8 cellular contexts compared by ENCODE assay signal in genomic region chr14:69643430-69644200, GRCh38. TPM values are rescaled to one million over a fixed set of nuclear protein-coding genes. Genes with fewer than 3 reads are reported as not detected.
DNase-seq lines count a peak whose midpoint lies in the region; ATAC-seq and TF ChIP-seq lines count a peak whose summit lies in the region.

No MANE protein-coding gene starts in this region.

- no peak overlapping the region for H3K14ac ChIP-seq in trophoblast cell (ENCODE audit: low read length)

- H3K36me3 ChIP-seq in colonic mucosa (no peaks in the 10 kb centered on the region), osteoblast (ENCODE audit: insufficient read depth, low read length) (no peaks in the 10 kb centered on the region), trophoblast cell (ENCODE audit: control insufficient read depth in 1 of 2, insufficient read depth in 2 of 2, low read length in 2 of 2) (no peaks in the 10 kb centered on the region)

- TF ChIP-seq CTCF in colonic mucosa (IDR thresholded peaks at IDR 0.05) (no peak), osteoblast (IDR thresholded peaks at IDR 0.05; ENCODE audit: extremely low read depth, low read depth, low read length) (no peak)

- no peak overlapping the region for H2BK5ac ChIP-seq in trophoblast cell (ENCODE audit: low read depth, low read length, poor library complexity)

- peaks cover 56% of the 10 kb centered on the region for H4K20me1 ChIP-seq in osteoblast (ENCODE audit: insufficient read depth, low read length)

- H2AFZ ChIP-seq in osteoblast (ENCODE audit: low read length) (no peak overlapping the region), trophoblast cell (ENCODE audit: insufficient read depth, low read length, poor library complexity) (no peak overlapping the region)

- no peak overlapping the region for H2BK120ac ChIP-seq in trophoblast cell (ENCODE audit: insufficient read depth, low read length, poor library complexity)

- H3K27me3 ChIP-seq in colonic mucosa: no peaks in the 10 kb centered on the region
- H3K27me3 ChIP-seq in osteoblast (ENCODE audit: insufficient read depth, low read length): no peaks in the 10 kb centered on the region
- no peaks in the 10 kb centered on the region for H3K27me3 ChIP-seq in trophoblast cell (ENCODE audit: insufficient read depth, low read length)

- POLR2A ChIA-PET in HEK293T (lab: Yijun Ruan, JAX): no interaction called here

- no peaks in the 10 kb centered on the region for H3K79me1 ChIP-seq in trophoblast cell (ENCODE audit: low read length)

- H3K9ac ChIP-seq in colonic mucosa (ENCODE audit: low read depth in 2 of 2, low read length in 2 of 2) (peak overlapping the region in 1 of 2 donors; percentile 35), trophoblast cell (ENCODE audit: low read length) (no peak overlapping the region)

- no peak overlapping the region for H4K91ac ChIP-seq in trophoblast cell (ENCODE audit: low read depth, low read length)

- WGBS in trophoblast cell (ENCODE audit: extremely low coverage, insufficient coverage, insufficient read length): no CpG with 5 or more reads among the region's 5 CpGs

- peak overlapping the region; percentile 80 for H3K27ac ChIP-seq in colonic mucosa
- H3K27ac ChIP-seq in osteoblast (ENCODE audit: low read depth, low read length): no peak overlapping the region
- no peak overlapping the region for H3K27ac ChIP-seq in trophoblast cell (ENCODE audit: low read depth, low read length)

- H3K4me3 ChIP-seq in colonic mucosa (no peak overlapping the region), osteoblast (ENCODE audit: insufficient read depth, low read length) (no peak overlapping the region), trophoblast cell (ENCODE audit: low read depth, low read length) (no peak overlapping the region)

- H3K79me2 ChIP-seq in osteoblast (ENCODE audit: insufficient read depth, low read length) (peaks cover 80% of the 10 kb centered on the region), trophoblast cell (ENCODE audit: control insufficient read depth, insufficient read depth, low read length, poor library complexity) (no peaks in the 10 kb centered on the region)

- CTCF ChIA-PET in HEK293T (lab: Yijun Ruan, JAX): interaction anchor here (0.6 kb wide), 2 partner anchors 59 to 140 kb away, joined by 3 read pairs; no protein-coding TSS in a partner anchor

- no peaks in the 10 kb centered on the region for H3K9me3 ChIP-seq in colonic mucosa
- H3K9me3 ChIP-seq in osteoblast (ENCODE audit: low read depth, low read length): no peaks in the 10 kb centered on the region
- H3K9me3 ChIP-seq in trophoblast cell (ENCODE audit: insufficient read depth, low read depth, low read length): no peaks in the 10 kb centered on the region

- H2AK5ac ChIP-seq in trophoblast cell (ENCODE audit: low read length): no peak overlapping the region

- H3K23ac ChIP-seq in trophoblast cell (ENCODE audit: low read length): no peak overlapping the region

- intact Hi-C loops in colonic mucosa (cut with DNase I): no loop called here

- no peak for ATAC-seq in GM21825 (IDR thresholded peaks at IDR 0.05; ENCODE audit: unreplicated experiment)

- H3K4me1 ChIP-seq in colonic mucosa (peaks cover 34% of the 10 kb centered on the region), osteoblast (ENCODE audit: insufficient read depth, low read length) (peaks cover 26% of the 10 kb centered on the region), trophoblast cell (ENCODE audit: control insufficient read depth in 1 of 2, insufficient read depth in 2 of 2, low read length in 2 of 2) (peaks cover 0 to 2% of the 10 kb centered on the region in 2 experiments)

- H3K18ac ChIP-seq in trophoblast cell (ENCODE audit: low read length): no peak overlapping the region

- H3K4ac ChIP-seq in trophoblast cell (ENCODE audit: low read depth, low read length): no peak overlapping the region

- H3K4me2 ChIP-seq in osteoblast (ENCODE audit: insufficient read depth, low read length): no peak overlapping the region
- H3K4me2 ChIP-seq in trophoblast cell (ENCODE audit: low read length): no peak overlapping the region

- DNase-seq in DMS153 (lab: John Stamatoyannopoulos, UW): peak; percentile 97
- peak; percentile 82 to 88 for DNase-seq in NCI-H1930 (lab: John Stamatoyannopoulos, UW)
- DNase-seq in activated CD4-positive, CD25-positive, alpha-beta regulatory T cell treated with anti-CD3 and anti-CD28 coated beads, Interleukin-2, amount 50 U/mL, for 16 hours (ENCODE audit: low read depth, low spot score): peak; percentile 57
- peak; percentile 87 for DNase-seq in colonic mucosa
- peak; percentile 55 for DNase-seq in osteoblast (ENCODE audit: insufficient read length, low spot score, missing footprints)
- DNase-seq in trophoblast cell: no peak
- DNase-seq in HEK293T (ENCODE audit: extremely low spot score): no peak

- no peak overlapping the region for H4K12ac ChIP-seq in trophoblast cell (ENCODE audit: low read depth, low read length)

- no peak overlapping the region for H2BK12ac ChIP-seq in trophoblast cell (ENCODE audit: low read length)

- H4K8ac ChIP-seq in trophoblast cell (ENCODE audit: low read depth, low read length): no peak overlapping the region

TF ChIP-seq in HEK293T, 16 proteins besides CTCF, POLR2A, EP300 and RAD21:
- TF ChIP-seq PKNOX1 (IDR thresholded peaks at IDR 0.05): no peak
- TF ChIP-seq L3MBTL2 (conservative IDR thresholded peaks at IDR 0.05): no peak
- TF ChIP-seq HDGF (IDR thresholded peaks at IDR 0.05; ENCODE audit: borderline replicate concordance): no peak
- TF ChIP-seq NFRKB (IDR thresholded peaks at IDR 0.05): no peak
- no peak for TF ChIP-seq BHLHE40 (IDR thresholded peaks at IDR 0.05; ENCODE audit: borderline replicate concordance)
- no peak for TF ChIP-seq ZNF384 (IDR thresholded peaks at IDR 0.05)
- no peak for TF ChIP-seq SUZ12 (IDR thresholded peaks at IDR 0.05)
- TF ChIP-seq TARDBP (IDR thresholded peaks at IDR 0.05): no peak
- no peak for TF ChIP-seq ARNT (IDR thresholded peaks at IDR 0.05)
- no peak for TF ChIP-seq FOXK2 (IDR thresholded peaks at IDR 0.05)
- TF ChIP-seq LEF1 (IDR thresholded peaks at IDR 0.05; ENCODE audit: borderline replicate concordance): no peak
- no peak for TF ChIP-seq CTBP1 (IDR thresholded peaks at IDR 0.05; ENCODE audit: borderline replicate concordance)

RNA-seq across cellular contexts. Expression of gene SUSD6, which starts 32.2 kb away (rescaled TPM):
- total RNA-seq in colonic mucosa (10 to 100 TPM; 27.3 to 70.3 TPM), osteoblast (17.1 and 17.7 TPM in 2 replicates)
- polyA plus RNA-seq in trophoblast cell (2013): 5.4 and 5.5 TPM in 2 replicates

Comparison
In these comparisons a context has a peak if more than half of its experiments do, and no peak if none do; other contexts are left out.
1. DNase-seq: peak in DMS153 (single experiment), NCI-H1930 (2 of 2), activated CD4-positive, CD25-positive, alpha-beta regulatory T cell treated with anti-CD3 and anti-CD28 coated beads, Interleukin-2, amount 50 U/mL, for 16 hours (single experiment), colonic mucosa (single experiment) and osteoblast (single experiment); none in trophoblast cell (0 of 2) and HEK293T (single experiment).